Comparison of ENCODE assay signal across 1 cellular context in genomic region chr14:100442036-100442435, GRCh38.
TF ChIP-seq lines count a peak whose summit lies in the region.

No MANE protein-coding gene starts in this region.

TF ChIP-seq in IMR-90, 13 proteins besides CTCF, POLR2A, EP300 and RAD21 (continued from another document):
- TF ChIP-seq USF2 (IDR thresholded peaks at IDR 0.05; ENCODE audit: low read depth, low read length) (no peak), NFE2L2 (IDR thresholded peaks at IDR 0.05; ENCODE audit: low read depth, low read length) (no peak), RCOR1 (IDR thresholded peaks at IDR 0.05; ENCODE audit: insufficient replicate concordance, low read length) (no peak), FOS (IDR thresholded peaks at IDR 0.05; ENCODE audit: low read depth, low read length) (no peak), SMC3 (IDR thresholded peaks at IDR 0.05; ENCODE audit: low read depth, low read length) (no peak), CHD1 (IDR thresholded peaks at IDR 0.05; ENCODE audit: low read depth, low read length) (no peak), MAZ (IDR thresholded peaks at IDR 0.05; ENCODE audit: borderline replicate concordance, low read depth, low read length) (no peak)
- TF ChIP-seq, protein P1, sequence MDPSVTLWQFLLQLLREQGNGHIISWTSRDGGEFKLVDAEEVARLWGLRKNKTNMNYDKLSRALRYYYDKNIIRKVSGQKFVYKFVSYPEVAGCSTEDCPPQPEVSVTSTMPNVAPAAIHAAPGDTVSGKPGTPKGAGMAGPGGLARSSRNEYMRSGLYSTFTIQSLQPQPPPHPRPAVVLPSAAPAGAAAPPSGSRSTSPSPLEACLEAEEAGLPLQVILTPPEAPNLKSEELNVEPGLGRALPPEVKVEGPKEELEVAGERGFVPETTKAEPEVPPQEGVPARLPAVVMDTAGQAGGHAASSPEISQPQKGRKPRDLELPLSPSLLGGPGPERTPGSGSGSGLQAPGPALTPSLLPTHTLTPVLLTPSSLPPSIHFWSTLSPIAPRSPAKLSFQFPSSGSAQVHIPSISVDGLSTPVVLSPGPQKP (IDR thresholded peaks at IDR 0.05; ENCODE audit: borderline replicate concordance, low read depth, low read length), result no peak
